In genomic region chr5:68630354-68630753, GRCh38 we compare ENCODE assay signal across 28 cellular contexts.
"Had no signal": no experiment of that assay in that cellular context is flagged by ENCODE, and none has a peak within 500 bp of the region (broad histone marks: within the 10 kb centered on the region; RNA-seq: fewer than 3 reads in every experiment).

No MANE protein-coding gene starts in this region.

- DNase-seq: colonic mucosa; cortex of kidney; dermis blood vessel endothelial cell; dorsolateral prefrontal cortex; effector CD4-positive, alpha-beta T cell; effector CD8-positive, alpha-beta T cell; effector memory CD4-positive, alpha-beta T cell; effector memory CD8-positive, alpha-beta T cell; endodermal cell; erythroblast; esophagus squamous epithelium; foreskin fibroblast; foreskin keratinocyte; foreskin melanocyte; gastrocnemius medialis; glutamatergic neuron; head of caudate nucleus; heart left ventricle; heart right ventricle had no signal

- H3K27me3 ChIP-seq: colonic mucosa, dorsolateral prefrontal cortex, esophagus muscularis mucosa, esophagus squamous epithelium, foreskin keratinocyte, gastrocnemius medialis, gastroesophageal sphincter, heart left ventricle, heart right ventricle had no signal

- H3K4me1 ChIP-seq: colonic mucosa, esophagus muscularis mucosa, esophagus squamous epithelium, foreskin keratinocyte, gastrocnemius medialis, gastroesophageal sphincter, heart left ventricle, heart right ventricle had no signal

- H3K27ac ChIP-seq: colonic mucosa, coronary artery, dorsolateral prefrontal cortex, epithelial cell of prostate, esophagus muscularis mucosa, esophagus squamous epithelium, foreskin keratinocyte, gastrocnemius medialis, gastroesophageal sphincter, heart left ventricle, heart right ventricle had no signal

- ATAC-seq: effector memory CD8-positive, alpha-beta T cell; esophagus mucosa; foreskin keratinocyte; gastrocnemius medialis; gastroesophageal sphincter; heart left ventricle; heart right ventricle had no signal

- H3K4me3 ChIP-seq: colonic mucosa, coronary artery, dorsolateral prefrontal cortex, esophagus muscularis mucosa, esophagus squamous epithelium, gastrocnemius medialis, gastroesophageal sphincter, heart left ventricle, heart right ventricle had no signal

- FAIRE-seq: colon, endometrium, endothelial cell of umbilical vein, frontal cortex had no signal

- H3K9me3 ChIP-seq: colonic mucosa, esophagus muscularis mucosa, esophagus squamous epithelium, gastrocnemius medialis, gastroesophageal sphincter, heart left ventricle, heart right ventricle had no signal

- H3K36me3 ChIP-seq: colonic mucosa, esophagus muscularis mucosa, esophagus squamous epithelium, gastrocnemius medialis, gastroesophageal sphincter, heart left ventricle, heart right ventricle had no signal
